Comparison of ENCODE assay signal across 8 cellular contexts in genomic region chr1:86499987-86500593, GRCh38. TPM values are rescaled to one million over a fixed set of nuclear protein-coding genes. Genes with fewer than 3 reads are reported as not detected.
DNase-seq lines count a peak whose midpoint lies in the region; ATAC-seq and TF ChIP-seq lines count a peak whose summit lies in the region.

No MANE protein-coding gene starts in this region.

- DNase-seq in GF-D8 (lab: John Stamatoyannopoulos, UW) (peak; percentile 10), NCI-H748 (lab: John Stamatoyannopoulos, UW; ENCODE audit: unreplicated experiment) (peak; percentile 66), chondrocyte (ENCODE audit: low spot score) (no peak), neural crest cell (ENCODE audit: low read depth, low spot score) (no peak), iPS-NIHi7 (ENCODE audit: extremely low spot score) (no peak)
- DNase-seq in stimulated activated naive B cell treated with anti-CD40 and anti-IgM and Interleukin-4, amounts not matched to agents 10 μg/mL and 1 μg/mL and 100 μg/mL, for 72 hours, result no peak

- H3K4me1 Mint-ChIP-seq in chondrocyte (ENCODE audit: low read depth) (peaks cover 18% of the 10 kb centered on the region), neural crest cell (peaks cover 16% of the 10 kb centered on the region)
- peaks cover 5 to 8% of the 10 kb centered on the region in 2 donors for H3K4me1 Mint-ChIP-seq in stimulated activated naive B cell treated with anti-CD40 and anti-IgM and Interleukin-4, amounts not matched to agents 10 μg/mL and 1 μg/mL and 100 μg/mL, for 72 hours

- H3K36me3 Mint-ChIP-seq in chondrocyte (ENCODE audit: low read depth) (no peaks in the 10 kb centered on the region), neural crest cell (ENCODE audit: low read depth) (no peaks in the 10 kb centered on the region)
- no peaks in the 10 kb centered on the region for H3K36me3 Mint-ChIP-seq in stimulated activated naive B cell treated with anti-CD40 and anti-IgM and Interleukin-4, amounts not matched to agents 10 μg/mL and 1 μg/mL and 100 μg/mL, for 72 hours

- H3K9me3 Mint-ChIP-seq in chondrocyte (ENCODE audit: low read depth) (no peaks in the 10 kb centered on the region), neural crest cell (no peaks in the 10 kb centered on the region)
- H3K9me3 Mint-ChIP-seq in stimulated activated naive B cell treated with anti-CD40 and anti-IgM and Interleukin-4, amounts not matched to agents 10 μg/mL and 1 μg/mL and 100 μg/mL, for 72 hours, result no peaks in the 10 kb centered on the region

- ATAC-seq in HG02885 (IDR thresholded peaks at IDR 0.05; ENCODE audit: poor library complexity, unreplicated experiment), result peak; percentile 57
- no peak for ATAC-seq in stimulated activated naive B cell treated with anti-CD40 and anti-IgM and Interleukin-4, amounts not matched to agents 10 μg/mL and 1 μg/mL and 100 μg/mL, for 72 hours (replicated peaks)
- no peak for ATAC-seq in GM21367 (IDR thresholded peaks at IDR 0.05; ENCODE audit: unreplicated experiment)

- no peak overlapping the region for H3K4me3 Mint-ChIP-seq in chondrocyte (ENCODE audit: unreplicated experiment)
- no peak overlapping the region for H3K4me3 Mint-ChIP-seq in neural crest cell
- H3K4me3 Mint-ChIP-seq in stimulated activated naive B cell treated with anti-CD40 and anti-IgM and Interleukin-4, amounts not matched to agents 10 μg/mL and 1 μg/mL and 100 μg/mL, for 72 hours, result no peak overlapping the region

- no peaks in the 10 kb centered on the region for H3K27me3 Mint-ChIP-seq in chondrocyte (ENCODE audit: low read depth)
- H3K27me3 Mint-ChIP-seq in neural crest cell (ENCODE audit: low read depth), result peaks cover 35% of the 10 kb centered on the region
- peaks cover 5 to 28% of the 10 kb centered on the region in 2 donors for H3K27me3 Mint-ChIP-seq in stimulated activated naive B cell treated with anti-CD40 and anti-IgM and Interleukin-4, amounts not matched to agents 10 μg/mL and 1 μg/mL and 100 μg/mL, for 72 hours

- H3K27ac Mint-ChIP-seq in chondrocyte (ENCODE audit: unreplicated experiment), result no peak overlapping the region
- no peak overlapping the region for H3K27ac Mint-ChIP-seq in neural crest cell (ENCODE audit: unreplicated experiment)
- no peak overlapping the region for H3K27ac Mint-ChIP-seq in stimulated activated naive B cell treated with anti-CD40 and anti-IgM and Interleukin-4, amounts not matched to agents 10 μg/mL and 1 μg/mL and 100 μg/mL, for 72 hours

- TF ChIP-seq CTCF in chondrocyte (IDR thresholded peaks at IDR 0.05) (peak; percentile 99), neural crest cell (conservative IDR thresholded peaks at IDR 0.05) (peak; percentile 98)

RNA-seq across cellular contexts. Expression of gene CLCA1, which starts 31.4 kb away (rescaled TPM):
- total RNA-seq in chondrocyte (not detected in 3 replicates), neural crest cell (not detected in 2 replicates)

RNA-seq across cellular contexts. Expression of gene CLCA4, which starts 46.8 kb away (rescaled TPM):
- not detected in 3 replicates for total RNA-seq in chondrocyte
- total RNA-seq in neural crest cell, result not detected in 2 replicates

Comparison
In these comparisons a context has a peak if more than half of its experiments do, and no peak if none do; other contexts are left out.
1. DNase-seq: peak in GF-D8 (single experiment) and NCI-H748 (single experiment); none in chondrocyte (single experiment), neural crest cell (single experiment), iPS-NIHi7 (single experiment) and stimulated activated naive B cell treated with anti-CD40 and anti-IgM and Interleukin-4, amounts not matched to agents 10 μg/mL and 1 μg/mL and 100 μg/mL, for 72 hours (single experiment).